17 cellular contexts compared by ENCODE assay signal in genomic region chr2:101559576-101559975, GRCh38.
DNase-seq lines count a peak whose midpoint lies in the region; ATAC-seq, FAIRE-seq and TF ChIP-seq lines count a peak whose summit lies in the region.
"Had no signal": no experiment of that assay in that cellular context is flagged by ENCODE, and none has a peak within 500 bp of the region (broad histone marks: within the 10 kb centered on the region; RNA-seq: fewer than 3 reads in every experiment).

No MANE protein-coding gene starts in this region.

- H3K27me3 ChIP-seq in astrocyte (ENCODE audit: insufficient read depth, low read length) = no peaks in the 10 kb centered on the region
- no peaks in the 10 kb centered on the region for H3K27me3 ChIP-seq in osteoblast (ENCODE audit: insufficient read depth, low read length)
- H3K27me3 ChIP-seq: Peyer's patch had no signal

- H3K27ac Mint-ChIP-seq in astrocyte (ENCODE audit: unreplicated experiment) = no peak overlapping the region
- H3K27ac Mint-ChIP-seq: activated naive CD8-positive, alpha-beta T cell treated with anti-CD3 and anti-CD28 coated beads for 36 hours; T-helper 2 cell treated with Interferon-gamma antibody and Interleukin-4, amounts not matched to agents 5 μg/mL and 100 μg/mL, for 36 hours had no signal

- H3K9me3 ChIP-seq in astrocyte (ENCODE audit: insufficient read depth, low read depth, low read length) (no peaks in the 10 kb centered on the region), osteoblast (ENCODE audit: low read depth, low read length) (no peaks in the 10 kb centered on the region)
- H3K9me3 ChIP-seq: Peyer's patch had no signal

- H3K4me3 ChIP-seq in astrocyte (ENCODE audit: insufficient read depth, low read depth, low read length) = no peak overlapping the region
- no peak overlapping the region for H3K4me3 ChIP-seq in osteoblast (ENCODE audit: insufficient read depth, low read length)
- H3K4me3 ChIP-seq: Peyer's patch had no signal

- no peaks in the 10 kb centered on the region for H4K20me1 ChIP-seq in astrocyte (ENCODE audit: insufficient read depth, low read length)
- H4K20me1 ChIP-seq in osteoblast (ENCODE audit: insufficient read depth, low read length) = no peaks in the 10 kb centered on the region

- TF ChIP-seq CTCF in astrocyte (IDR thresholded peaks at IDR 0.05; ENCODE audit: insufficient read depth, low read depth, low read length) (no peak), osteoblast (IDR thresholded peaks at IDR 0.05; ENCODE audit: extremely low read depth, low read depth, low read length) (no peak)

- intact Hi-C loops in Right ventricle myocardium inferior (cut with DNase I) = loop anchor here (5.0 kb wide), 4 partner anchors 42 to 138 kb away; partner anchors contain the start of gene MAP4K4

- H3K4me2 ChIP-seq in astrocyte (ENCODE audit: low read length) (no peak overlapping the region), osteoblast (ENCODE audit: insufficient read depth, low read length) (peak overlapping the region; percentile 59)
- H3K4me2 ChIP-seq: KMS-11 had no signal

- H3K27ac ChIP-seq in astrocyte (ENCODE audit: low read depth, low read length) = no peak overlapping the region
- H3K27ac ChIP-seq in osteoblast (ENCODE audit: low read depth, low read length) = no peak overlapping the region
- H3K27ac ChIP-seq: KMS-11 had no signal

- H3K27me3 Mint-ChIP-seq in astrocyte (ENCODE audit: low read depth, unreplicated experiment) = peaks cover 7% of the 10 kb centered on the region
- H3K27me3 Mint-ChIP-seq: activated naive CD8-positive, alpha-beta T cell treated with anti-CD3 and anti-CD28 coated beads for 36 hours; stimulated activated naive CD8-positive, alpha-beta T cell treated with anti-CD3 and anti-CD28 coated beads, Interleukin-15, amount 100 ng/mL, for 72 hours had no signal

- H3K79me2 ChIP-seq in astrocyte (ENCODE audit: insufficient read depth, low read length) = no peaks in the 10 kb centered on the region
- no peaks in the 10 kb centered on the region for H3K79me2 ChIP-seq in osteoblast (ENCODE audit: insufficient read depth, low read length)

- H3K36me3 ChIP-seq in astrocyte (ENCODE audit: insufficient read depth, low read length) (no peaks in the 10 kb centered on the region), osteoblast (ENCODE audit: insufficient read depth, low read length) (no peaks in the 10 kb centered on the region)
- H3K36me3 ChIP-seq: Peyer's patch had no signal

- H3K9me3 Mint-ChIP-seq in astrocyte (ENCODE audit: unreplicated experiment) = peaks cover 19% of the 10 kb centered on the region
- H3K9me3 Mint-ChIP-seq: neural crest cell had no signal

- H3K4me3 Mint-ChIP-seq in astrocyte (ENCODE audit: unreplicated experiment) = no peak overlapping the region
- H3K4me3 Mint-ChIP-seq: activated naive CD8-positive, alpha-beta T cell treated with anti-CD3 and anti-CD28 coated beads for 36 hours; neural crest cell; stimulated activated naive CD8-positive, alpha-beta T cell treated with anti-CD3 and anti-CD28 coated beads, Interleukin-15, amount 100 ng/mL, for 72 hours; T-helper 2 cell treated with Interferon-gamma antibody and Interleukin-4, amounts not matched to agents 5 μg/mL and 100 μg/mL, for 36 hours had no signal

- H3K9ac ChIP-seq in astrocyte (ENCODE audit: low read length) = no peak overlapping the region
- H3K9ac ChIP-seq: KMS-11 had no signal

- H2AFZ ChIP-seq in astrocyte (ENCODE audit: low read depth, low read length) (peak overlapping the region; percentile 10), osteoblast (ENCODE audit: low read length) (peak overlapping the region; percentile 58)

- FAIRE-seq in astrocyte (lab: Jason Lieb, UNC) = no peak
- FAIRE-seq: A204.1 had no signal

- ATAC-seq in Right ventricle myocardium inferior = peak; percentile 77
- ATAC-seq in GM21528 (IDR thresholded peaks at IDR 0.05; ENCODE audit: low FRiP score, unreplicated experiment) = no peak
- no peak for ATAC-seq in HG03521 (IDR thresholded peaks at IDR 0.05; ENCODE audit: unreplicated experiment)
- ATAC-seq: stimulated activated naive CD8-positive, alpha-beta T cell treated with anti-CD3 and anti-CD28 coated beads, Interleukin-15, amount 100 ng/mL, for 72 hours had no signal

- H3K4me1 ChIP-seq in astrocyte (ENCODE audit: insufficient read depth, low read length) (peaks cover 6% of the 10 kb centered on the region), osteoblast (ENCODE audit: insufficient read depth, low read length) (peaks cover 14% of the 10 kb centered on the region)

- peaks cover 4% of the 10 kb centered on the region for H3K36me3 Mint-ChIP-seq in astrocyte (ENCODE audit: low read depth, unreplicated experiment)

- H3K4me1 Mint-ChIP-seq in astrocyte (ENCODE audit: low read depth, unreplicated experiment) = peaks cover 2% of the 10 kb centered on the region

- peak; percentile 17 for DNase-seq in AG08395 (ENCODE audit: low spot score)
- DNase-seq in astrocyte (ENCODE audit: low read depth) = peak; percentile 32
- DNase-seq in Right ventricle myocardium inferior (ENCODE audit: missing footprints) = no peak
- DNase-seq in osteoblast (ENCODE audit: insufficient read length, low spot score, missing footprints) = no peak
- DNase-seq in DMS 273 (lab: John Stamatoyannopoulos, UW; ENCODE audit: unreplicated experiment) = no peak
- no peak for DNase-seq in activated naive CD4-positive, alpha-beta T cell treated with Interleukin-2 at 50 U/mL for 16 hours
- DNase-seq: activated naive CD8-positive, alpha-beta T cell treated with anti-CD3 and anti-CD28 coated beads for 36 hours; effector CD8-positive, alpha-beta T cell; NCI-H2107; Peyer's patch; stimulated activated naive CD8-positive, alpha-beta T cell treated with anti-CD3 and anti-CD28 coated beads, Interleukin-15, amount 100 ng/mL, for 72 hours had no signal

Comparison
In these comparisons a context has a peak if more than half of its experiments do, and no peak if none do; other contexts are left out.
1. DNase-seq: peak in AG08395 (single experiment) and astrocyte (single experiment); none in Right ventricle myocardium inferior (single experiment), osteoblast (single experiment), DMS 273 (single experiment) and activated naive CD4-positive, alpha-beta T cell treated with Interleukin-2 at 50 U/mL for 16 hours (single experiment).